ENCODE assay signal across 1 cellular context in the genomic region with DNA sequence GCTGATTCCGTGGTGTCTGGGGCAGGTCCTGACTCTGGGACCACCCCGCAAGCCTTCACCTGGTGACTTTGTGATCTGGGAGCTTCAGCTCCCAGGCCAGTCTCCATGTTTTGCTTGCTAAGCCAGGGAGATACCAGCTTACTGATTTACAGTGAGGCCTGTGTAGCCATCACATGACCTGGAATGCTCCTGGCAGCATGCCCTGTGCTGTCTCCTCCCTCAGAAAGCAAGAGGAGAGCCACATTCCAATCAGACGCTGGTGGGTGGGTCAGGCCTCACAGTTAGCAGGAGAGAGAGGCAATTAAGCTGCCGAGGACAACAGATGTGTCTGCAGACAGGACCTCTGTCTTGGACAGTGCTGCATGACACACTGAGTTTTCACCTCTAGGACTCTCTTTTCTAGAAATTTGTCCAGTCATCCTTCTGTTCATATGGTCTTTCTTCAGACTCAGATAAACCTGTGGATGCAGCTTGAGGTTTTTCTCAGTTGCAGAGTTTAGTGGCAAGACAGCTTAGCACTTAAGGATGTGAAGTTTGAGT.
A peak's percentile ranks its signal among the peaks of the same experiment; 100 is the strongest.
TF ChIP-seq lines count a peak whose summit lies in the region.

No MANE protein-coding gene starts in this region.

TF ChIP-seq in HepG2, 621 proteins besides CTCF, POLR2A, EP300 and RAD21 (continued from another document and continues in another):
- TF ChIP-seq, protein P1, sequence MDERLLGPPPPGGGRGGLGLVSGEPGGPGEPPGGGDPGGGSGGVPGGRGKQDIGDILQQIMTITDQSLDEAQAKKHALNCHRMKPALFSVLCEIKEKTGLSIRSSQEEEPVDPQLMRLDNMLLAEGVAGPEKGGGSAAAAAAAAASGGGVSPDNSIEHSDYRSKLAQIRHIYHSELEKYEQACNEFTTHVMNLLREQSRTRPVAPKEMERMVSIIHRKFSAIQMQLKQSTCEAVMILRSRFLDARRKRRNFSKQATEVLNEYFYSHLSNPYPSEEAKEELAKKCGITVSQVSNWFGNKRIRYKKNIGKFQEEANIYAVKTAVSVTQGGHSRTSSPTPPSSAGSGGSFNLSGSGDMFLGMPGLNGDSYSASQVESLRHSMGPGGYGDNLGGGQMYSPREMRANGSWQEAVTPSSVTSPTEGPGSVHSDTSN (CRISPR knock-in tag; IDR thresholded peaks at IDR 0.05) = no peak
- TF ChIP-seq DPF2 (CRISPR knock-in tag; IDR thresholded peaks at IDR 0.05; ENCODE audit: borderline replicate concordance, low read depth) = no peak
- no peak for TF ChIP-seq NFRKB (IDR thresholded peaks at IDR 0.05)
- TF ChIP-seq MED13 (CRISPR knock-in tag; IDR thresholded peaks at IDR 0.05) = no peak
- TF ChIP-seq, protein P2, sequence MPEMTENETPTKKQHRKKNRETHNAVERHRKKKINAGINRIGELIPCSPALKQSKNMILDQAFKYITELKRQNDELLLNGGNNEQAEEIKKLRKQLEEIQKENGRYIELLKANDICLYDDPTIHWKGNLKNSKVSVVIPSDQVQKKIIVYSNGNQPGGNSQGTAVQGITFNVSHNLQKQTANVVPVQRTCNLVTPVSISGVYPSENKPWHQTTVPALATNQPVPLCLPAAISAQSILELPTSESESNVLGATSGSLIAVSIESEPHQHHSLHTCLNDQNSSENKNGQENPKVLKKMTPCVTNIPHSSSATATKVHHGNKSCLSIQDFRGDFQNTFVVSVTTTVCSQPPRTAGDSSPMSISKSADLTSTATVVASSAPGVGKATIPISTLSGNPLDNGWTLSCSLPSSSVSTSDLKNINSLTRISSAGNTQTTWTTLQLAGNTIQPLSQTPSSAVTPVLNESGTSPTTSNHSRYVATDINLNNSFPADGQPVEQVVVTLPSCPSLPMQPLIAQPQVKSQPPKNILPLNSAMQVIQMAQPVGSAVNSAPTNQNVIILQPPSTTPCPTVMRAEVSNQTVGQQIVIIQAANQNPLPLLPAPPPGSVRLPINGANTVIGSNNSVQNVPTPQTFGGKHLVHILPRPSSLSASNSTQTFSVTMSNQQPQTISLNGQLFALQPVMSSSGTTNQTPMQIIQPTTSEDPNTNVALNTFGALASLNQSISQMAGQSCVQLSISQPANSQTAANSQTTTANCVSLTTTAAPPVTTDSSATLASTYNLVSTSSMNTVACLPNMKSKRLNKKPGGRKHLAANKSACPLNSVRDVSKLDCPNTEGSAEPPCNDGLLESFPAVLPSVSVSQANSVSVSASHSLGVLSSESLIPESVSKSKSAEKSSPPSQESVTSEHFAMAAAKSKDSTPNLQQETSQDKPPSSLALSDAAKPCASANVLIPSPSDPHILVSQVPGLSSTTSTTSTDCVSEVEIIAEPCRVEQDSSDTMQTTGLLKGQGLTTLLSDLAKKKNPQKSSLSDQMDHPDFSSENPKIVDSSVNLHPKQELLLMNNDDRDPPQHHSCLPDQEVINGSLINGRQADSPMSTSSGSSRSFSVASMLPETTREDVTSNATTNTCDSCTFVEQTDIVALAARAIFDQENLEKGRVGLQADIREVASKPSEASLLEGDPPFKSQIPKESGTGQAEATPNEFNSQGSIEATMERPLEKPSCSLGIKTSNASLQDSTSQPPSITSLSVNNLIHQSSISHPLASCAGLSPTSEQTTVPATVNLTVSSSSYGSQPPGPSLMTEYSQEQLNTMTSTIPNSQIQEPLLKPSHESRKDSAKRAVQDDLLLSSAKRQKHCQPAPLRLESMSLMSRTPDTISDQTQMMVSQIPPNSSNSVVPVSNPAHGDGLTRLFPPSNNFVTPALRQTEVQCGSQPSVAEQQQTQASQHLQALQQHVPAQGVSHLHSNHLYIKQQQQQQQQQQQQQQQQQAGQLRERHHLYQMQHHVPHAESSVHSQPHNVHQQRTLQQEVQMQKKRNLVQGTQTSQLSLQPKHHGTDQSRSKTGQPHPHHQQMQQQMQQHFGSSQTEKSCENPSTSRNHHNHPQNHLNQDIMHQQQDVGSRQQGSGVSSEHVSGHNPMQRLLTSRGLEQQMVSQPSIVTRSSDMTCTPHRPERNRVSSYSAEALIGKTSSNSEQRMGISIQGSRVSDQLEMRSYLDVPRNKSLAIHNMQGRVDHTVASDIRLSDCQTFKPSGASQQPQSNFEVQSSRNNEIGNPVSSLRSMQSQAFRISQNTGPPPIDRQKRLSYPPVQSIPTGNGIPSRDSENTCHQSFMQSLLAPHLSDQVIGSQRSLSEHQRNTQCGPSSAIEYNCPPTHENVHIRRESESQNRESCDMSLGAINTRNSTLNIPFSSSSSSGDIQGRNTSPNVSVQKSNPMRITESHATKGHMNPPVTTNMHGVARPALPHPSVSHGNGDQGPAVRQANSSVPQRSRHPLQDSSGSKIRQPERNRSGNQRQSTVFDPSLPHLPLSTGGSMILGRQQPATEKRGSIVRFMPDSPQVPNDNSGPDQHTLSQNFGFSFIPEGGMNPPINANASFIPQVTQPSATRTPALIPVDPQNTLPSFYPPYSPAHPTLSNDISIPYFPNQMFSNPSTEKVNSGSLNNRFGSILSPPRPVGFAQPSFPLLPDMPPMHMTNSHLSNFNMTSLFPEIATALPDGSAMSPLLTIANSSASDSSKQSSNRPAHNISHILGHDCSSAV (CRISPR knock-in tag; IDR thresholded peaks at IDR 0.05; ENCODE audit: borderline replicate concordance) = no peak
- TF ChIP-seq ZSCAN29 (CRISPR knock-in tag; conservative IDR thresholded peaks at IDR 0.05) = no peak; the same call in 1 of the 2 replicates
- TF ChIP-seq MXI1 (IDR thresholded peaks at IDR 0.05; ENCODE audit: borderline replicate concordance, low read depth, low read length) = peak; percentile 29; the same call in 1 of the 3 replicates
- TF ChIP-seq TAF1 (CRISPR knock-in tag; IDR thresholded peaks at IDR 0.05) = peak; percentile 65
- TF ChIP-seq, protein P3, sequence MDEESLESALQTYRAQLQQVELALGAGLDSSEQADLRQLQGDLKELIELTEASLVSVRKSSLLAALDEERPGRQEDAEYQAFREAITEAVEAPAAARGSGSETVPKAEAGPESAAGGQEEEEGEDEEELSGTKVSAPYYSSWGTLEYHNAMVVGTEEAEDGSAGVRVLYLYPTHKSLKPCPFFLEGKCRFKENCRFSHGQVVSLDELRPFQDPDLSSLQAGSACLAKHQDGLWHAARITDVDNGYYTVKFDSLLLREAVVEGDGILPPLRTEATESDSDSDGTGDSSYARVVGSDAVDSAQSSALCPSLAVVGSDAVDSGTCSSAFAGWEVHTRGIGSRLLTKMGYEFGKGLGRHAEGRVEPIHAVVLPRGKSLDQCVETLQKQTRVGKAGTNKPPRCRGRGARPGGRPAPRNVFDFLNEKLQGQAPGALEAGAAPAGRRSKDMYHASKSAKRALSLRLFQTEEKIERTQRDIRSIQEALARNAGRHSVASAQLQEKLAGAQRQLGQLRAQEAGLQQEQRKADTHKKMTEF (CRISPR knock-in tag; IDR thresholded peaks at IDR 0.05) = peak; percentile 60; the same call in 1 of the 2 replicates
- no peak for TF ChIP-seq HCFC1 (IDR thresholded peaks at IDR 0.05; ENCODE audit: low read depth, low read length)
- no peak for TF ChIP-seq JDP2 (CRISPR knock-in tag; IDR thresholded peaks at IDR 0.05; ENCODE audit: borderline replicate concordance)
- no peak for TF ChIP-seq KDM4B (CRISPR knock-in tag; IDR thresholded peaks at IDR 0.05)
- 0 out of 2 replicates have a peak, but pooled peaks have one; percentile 25 for TF ChIP-seq IRF2 (CRISPR knock-in tag; IDR thresholded peaks at IDR 0.05)
- no peak for TF ChIP-seq PRMT3 (CRISPR knock-in tag; IDR thresholded peaks at IDR 0.05; ENCODE audit: borderline replicate concordance, low read depth)
- TF ChIP-seq ZNF317 (CRISPR knock-in tag; IDR thresholded peaks at IDR 0.05) = no peak
- no peak for TF ChIP-seq U2AF2 (IDR thresholded peaks at IDR 0.05; ENCODE audit: low read depth, low read length)
- TF ChIP-seq KAT8 (CRISPR knock-in tag; IDR thresholded peaks at IDR 0.05) = peak; percentile 69; the same call in 1 of the 2 replicates
- TF ChIP-seq, protein P4, sequence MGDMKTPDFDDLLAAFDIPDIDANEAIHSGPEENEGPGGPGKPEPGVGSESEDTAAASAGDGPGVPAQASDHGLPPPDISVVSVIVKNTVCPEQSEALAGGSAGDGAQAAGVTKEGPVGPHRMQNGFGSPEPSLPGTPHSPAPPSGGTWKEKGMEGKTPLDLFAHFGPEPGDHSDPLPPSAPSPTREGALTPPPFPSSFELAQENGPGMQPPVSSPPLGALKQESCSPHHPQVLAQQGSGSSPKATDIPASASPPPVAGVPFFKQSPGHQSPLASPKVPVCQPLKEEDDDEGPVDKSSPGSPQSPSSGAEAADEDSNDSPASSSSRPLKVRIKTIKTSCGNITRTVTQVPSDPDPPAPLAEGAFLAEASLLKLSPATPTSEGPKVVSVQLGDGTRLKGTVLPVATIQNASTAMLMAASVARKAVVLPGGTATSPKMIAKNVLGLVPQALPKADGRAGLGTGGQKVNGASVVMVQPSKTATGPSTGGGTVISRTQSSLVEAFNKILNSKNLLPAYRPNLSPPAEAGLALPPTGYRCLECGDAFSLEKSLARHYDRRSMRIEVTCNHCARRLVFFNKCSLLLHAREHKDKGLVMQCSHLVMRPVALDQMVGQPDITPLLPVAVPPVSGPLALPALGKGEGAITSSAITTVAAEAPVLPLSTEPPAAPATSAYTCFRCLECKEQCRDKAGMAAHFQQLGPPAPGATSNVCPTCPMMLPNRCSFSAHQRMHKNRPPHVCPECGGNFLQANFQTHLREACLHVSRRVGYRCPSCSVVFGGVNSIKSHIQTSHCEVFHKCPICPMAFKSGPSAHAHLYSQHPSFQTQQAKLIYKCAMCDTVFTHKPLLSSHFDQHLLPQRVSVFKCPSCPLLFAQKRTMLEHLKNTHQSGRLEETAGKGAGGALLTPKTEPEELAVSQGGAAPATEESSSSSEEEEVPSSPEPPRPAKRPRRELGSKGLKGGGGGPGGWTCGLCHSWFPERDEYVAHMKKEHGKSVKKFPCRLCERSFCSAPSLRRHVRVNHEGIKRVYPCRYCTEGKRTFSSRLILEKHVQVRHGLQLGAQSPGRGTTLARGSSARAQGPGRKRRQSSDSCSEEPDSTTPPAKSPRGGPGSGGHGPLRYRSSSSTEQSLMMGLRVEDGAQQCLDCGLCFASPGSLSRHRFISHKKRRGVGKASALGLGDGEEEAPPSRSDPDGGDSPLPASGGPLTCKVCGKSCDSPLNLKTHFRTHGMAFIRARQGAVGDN (CRISPR knock-in tag; IDR thresholded peaks at IDR 0.05) = peak; percentile 70
- 0 out of 2 replicates have a peak, but pooled peaks have one; percentile 51 for TF ChIP-seq ZNF451 (CRISPR knock-in tag; IDR thresholded peaks at IDR 0.05)
- TF ChIP-seq ZSCAN21 (CRISPR knock-in tag; IDR thresholded peaks at IDR 0.05; ENCODE audit: borderline replicate concordance) = no peak; the same call in 1 of the 2 replicates
- TF ChIP-seq, protein P5, sequence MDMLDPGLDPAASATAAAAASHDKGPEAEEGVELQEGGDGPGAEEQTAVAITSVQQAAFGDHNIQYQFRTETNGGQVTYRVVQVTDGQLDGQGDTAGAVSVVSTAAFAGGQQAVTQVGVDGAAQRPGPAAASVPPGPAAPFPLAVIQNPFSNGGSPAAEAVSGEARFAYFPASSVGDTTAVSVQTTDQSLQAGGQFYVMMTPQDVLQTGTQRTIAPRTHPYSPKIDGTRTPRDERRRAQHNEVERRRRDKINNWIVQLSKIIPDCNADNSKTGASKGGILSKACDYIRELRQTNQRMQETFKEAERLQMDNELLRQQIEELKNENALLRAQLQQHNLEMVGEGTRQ (IDR thresholded peaks at IDR 0.05; ENCODE audit: low read depth, low read length) = peak; percentile 89
- TF ChIP-seq, protein P5 (CRISPR knock-in tag; IDR thresholded peaks at IDR 0.05; ENCODE audit: borderline replicate concordance) = peak; percentile 93; the same call in 1 of the 2 replicates
- no peak for TF ChIP-seq HNRNPK (IDR thresholded peaks at IDR 0.05; ENCODE audit: low read depth, low read length, poor library complexity, severe bottlenecking)
- TF ChIP-seq, protein P6, sequence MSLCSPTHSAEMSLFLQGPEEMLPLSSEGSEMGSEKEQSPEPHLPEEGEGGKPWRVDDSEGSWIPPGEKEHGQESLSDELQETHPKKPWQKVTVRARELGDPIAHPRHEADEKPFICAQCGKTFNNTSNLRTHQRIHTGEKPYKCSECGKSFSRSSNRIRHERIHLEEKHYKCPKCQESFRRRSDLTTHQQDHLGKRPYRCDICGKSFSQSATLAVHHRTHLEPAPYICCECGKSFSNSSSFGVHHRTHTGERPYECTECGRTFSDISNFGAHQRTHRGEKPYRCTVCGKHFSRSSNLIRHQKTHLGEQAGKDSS (CRISPR knock-in tag; IDR thresholded peaks at IDR 0.05; ENCODE audit: borderline replicate concordance, low read depth) = peak; percentile 49; the same call in 1 of the 2 replicates
- TF ChIP-seq JUND (CRISPR knock-in tag; IDR thresholded peaks at IDR 0.05) = no peak
- TF ChIP-seq POLR2G (IDR thresholded peaks at IDR 0.05; ENCODE audit: low read depth, low read length) = peak; percentile 84
- TF ChIP-seq, protein P7, sequence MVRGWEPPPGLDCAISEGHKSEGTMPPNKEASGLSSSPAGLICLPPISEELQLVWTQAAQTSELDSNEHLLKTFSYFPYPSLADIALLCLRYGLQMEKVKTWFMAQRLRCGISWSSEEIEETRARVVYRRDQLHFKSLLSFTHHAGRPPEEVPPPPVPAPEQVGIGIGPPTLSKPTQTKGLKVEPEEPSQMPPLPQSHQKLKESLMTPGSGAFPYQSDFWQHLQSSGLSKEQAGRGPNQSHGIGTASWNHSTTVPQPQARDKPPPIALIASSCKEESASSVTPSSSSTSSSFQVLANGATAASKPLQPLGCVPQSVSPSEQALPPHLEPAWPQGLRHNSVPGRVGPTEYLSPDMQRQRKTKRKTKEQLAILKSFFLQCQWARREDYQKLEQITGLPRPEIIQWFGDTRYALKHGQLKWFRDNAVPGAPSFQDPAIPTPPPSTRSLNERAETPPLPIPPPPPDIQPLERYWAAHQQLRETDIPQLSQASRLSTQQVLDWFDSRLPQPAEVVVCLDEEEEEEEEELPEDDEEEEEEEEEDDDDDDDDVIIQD (CRISPR knock-in tag; IDR thresholded peaks at IDR 0.05; ENCODE audit: low read depth) = no peak
- no peak for TF ChIP-seq ATF7-NPFF (CRISPR knock-in tag; IDR thresholded peaks at IDR 0.05; ENCODE audit: low read depth)
- TF ChIP-seq, protein P8, sequence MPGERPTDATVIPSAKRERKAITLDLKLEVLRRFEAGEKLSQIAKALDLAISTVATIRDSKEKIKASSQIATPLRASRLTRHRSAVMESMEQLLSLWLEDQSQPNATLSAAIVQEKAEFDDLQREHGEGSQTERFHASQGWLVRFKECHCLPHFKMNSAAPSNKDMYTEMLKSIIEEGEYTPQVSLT (CRISPR knock-in tag; IDR thresholded peaks at IDR 0.05; ENCODE audit: borderline replicate concordance, low read depth) = no peak
- TF ChIP-seq, protein P9, sequence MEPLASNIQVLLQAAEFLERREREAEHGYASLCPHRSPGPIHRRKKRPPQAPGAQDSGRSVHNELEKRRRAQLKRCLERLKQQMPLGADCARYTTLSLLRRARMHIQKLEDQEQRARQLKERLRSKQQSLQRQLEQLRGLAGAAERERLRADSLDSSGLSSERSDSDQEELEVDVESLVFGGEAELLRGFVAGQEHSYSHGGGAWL (CRISPR knock-in tag; IDR thresholded peaks at IDR 0.05) = no peak
- TF ChIP-seq SMC3 (IDR thresholded peaks at IDR 0.05; ENCODE audit: low read length) = no peak
- TF ChIP-seq FOXA3 (CRISPR knock-in tag; IDR thresholded peaks at IDR 0.05) = peak; percentile 59
- TF ChIP-seq ZNF20 (CRISPR knock-in tag; IDR thresholded peaks at IDR 0.05) = no peak
- no peak for TF ChIP-seq ZNF143 (CRISPR knock-in tag; IDR thresholded peaks at IDR 0.05)
- TF ChIP-seq ETV5 (CRISPR knock-in tag; IDR thresholded peaks at IDR 0.05; ENCODE audit: borderline replicate concordance) = no peak; the same call in 1 of the 2 replicates
- no peak for TF ChIP-seq CCAR2 (optimal IDR thresholded peaks at IDR 0.05; ENCODE audit: low read depth, low read length)
- TF ChIP-seq ZNF792 (CRISPR knock-in tag; IDR thresholded peaks at IDR 0.05) = peak; percentile 75; the same call in 1 of the 2 replicates
